20 cellular contexts compared by ENCODE assay signal in genomic region chr20:34318609-34319443, GRCh38.
"Had no signal": no experiment of that assay in that cellular context is flagged by ENCODE, and none has a peak within 500 bp of the region (broad histone marks: within the 10 kb centered on the region; RNA-seq: fewer than 3 reads in every experiment).

No MANE protein-coding gene starts in this region.

- H3K27me3 ChIP-seq: gastrocnemius medialis, testis, upper lobe of left lung had no signal

- H3K36me3 ChIP-seq: gastrocnemius medialis, upper lobe of left lung had no signal

- H3K4me1 ChIP-seq: gastrocnemius medialis, testis, upper lobe of left lung had no signal

- DNase-seq: activated CD4-positive, alpha-beta memory T cell treated with anti-CD3 and anti-CD28 coated beads for 36 hours; activated CD4-positive, alpha-beta T cell treated with anti-CD3 and anti-CD28 coated beads for 36 hours; activated T-cell treated with anti-CD3 and anti-CD28 coated beads for 4 hours; effector CD4-positive, alpha-beta T cell; gastrocnemius medialis; head of caudate nucleus; left colon; naive B cell; right cardiac atrium; stimulated activated CD4-positive, alpha-beta T cell treated with anti-CD3 and anti-CD28 coated beads, Interleukin-15, amount 100 ng/mL, for 24 hours; stimulated activated CD4-positive, alpha-beta T cell treated with anti-CD3 and anti-CD28 coated beads, Interleukin-2, amount 100 ng/mL, for 48 hours; stimulated activated naive CD8-positive, alpha-beta T cell treated with anti-CD3 and anti-CD28 coated beads, Interleukin-15, amount 100 ng/mL, for 72 hours; T-helper 2 cell; testis; upper lobe of left lung had no signal

- H3K4me3 Mint-ChIP-seq: activated CD4-positive, alpha-beta memory T cell treated with anti-CD3 and anti-CD28 coated beads for 36 hours; activated CD4-positive, alpha-beta T cell treated with anti-CD3 and anti-CD28 coated beads for 36 hours; activated naive CD8-positive, alpha-beta T cell; activated T-helper 1 cell treated with anti-CD3 and anti-CD28 coated beads, Interleukin-12 subunit alpha, Interleukin-12 subunit beta, Interleukin-2, Interleukin-4 antibody, amounts not matched to agents 30 ng/mL and 10 ng/mL and 1 ng/mL, durations not matched to agents 14 hours and 24 hours and 36 hours; naive B cell; neural crest cell; stimulated activated naive CD8-positive, alpha-beta T cell treated with anti-CD3 and anti-CD28 coated beads, Interleukin-15, amount 100 ng/mL, for 72 hours had no signal

- ATAC-seq: activated CD4-positive, alpha-beta T cell treated with anti-CD3 and anti-CD28 coated beads for 36 hours; esophagus mucosa; gastrocnemius medialis; left colon; right cardiac atrium; stimulated activated naive CD8-positive, alpha-beta T cell treated with anti-CD3 and anti-CD28 coated beads, Interleukin-15, amount 100 ng/mL, for 72 hours had no signal

- H3K27me3 Mint-ChIP-seq: activated naive CD8-positive, alpha-beta T cell had no signal

- H3K9me3 ChIP-seq: gastrocnemius medialis, testis, upper lobe of left lung had no signal

- H3K36me3 Mint-ChIP-seq: activated CD4-positive, alpha-beta memory T cell treated with anti-CD3 and anti-CD28 coated beads for 36 hours; activated naive CD8-positive, alpha-beta T cell; naive B cell had no signal

- H3K9me3 Mint-ChIP-seq: activated CD4-positive, alpha-beta memory T cell treated with anti-CD3 and anti-CD28 coated beads for 36 hours; activated T-helper 1 cell treated with anti-CD3 and anti-CD28 coated beads, Interleukin-12 subunit alpha, Interleukin-12 subunit beta, Interleukin-2, Interleukin-4 antibody, amounts not matched to agents 30 ng/mL and 10 ng/mL and 1 ng/mL, durations not matched to agents 14 hours and 24 hours and 36 hours; naive B cell; neural crest cell; stimulated activated naive CD8-positive, alpha-beta T cell treated with anti-CD3 and anti-CD28 coated beads, Interleukin-15, amount 100 ng/mL, for 72 hours had no signal

- H3K4me1 Mint-ChIP-seq: stimulated activated naive CD8-positive, alpha-beta T cell treated with anti-CD3 and anti-CD28 coated beads, Interleukin-15, amount 100 ng/mL, for 72 hours had no signal

- H3K4me3 ChIP-seq: gastrocnemius medialis, skin epidermis, testis, upper lobe of left lung had no signal

- H3K27ac ChIP-seq: gastrocnemius medialis, skin epidermis, testis, upper lobe of left lung had no signal

- H3K27ac Mint-ChIP-seq: activated CD4-positive, alpha-beta memory T cell treated with anti-CD3 and anti-CD28 coated beads for 36 hours; activated CD4-positive, alpha-beta T cell treated with anti-CD3 and anti-CD28 coated beads for 36 hours; activated naive CD8-positive, alpha-beta T cell; activated T-helper 1 cell treated with anti-CD3 and anti-CD28 coated beads, Interleukin-12 subunit alpha, Interleukin-12 subunit beta, Interleukin-2, Interleukin-4 antibody, amounts not matched to agents 30 ng/mL and 10 ng/mL and 1 ng/mL, durations not matched to agents 14 hours and 24 hours and 36 hours; naive B cell; stimulated activated naive CD8-positive, alpha-beta T cell treated with anti-CD3 and anti-CD28 coated beads, Interleukin-15, amount 100 ng/mL, for 72 hours had no signal
